Comparison of ENCODE assay signal across 8 cellular contexts in the genomic region with DNA sequence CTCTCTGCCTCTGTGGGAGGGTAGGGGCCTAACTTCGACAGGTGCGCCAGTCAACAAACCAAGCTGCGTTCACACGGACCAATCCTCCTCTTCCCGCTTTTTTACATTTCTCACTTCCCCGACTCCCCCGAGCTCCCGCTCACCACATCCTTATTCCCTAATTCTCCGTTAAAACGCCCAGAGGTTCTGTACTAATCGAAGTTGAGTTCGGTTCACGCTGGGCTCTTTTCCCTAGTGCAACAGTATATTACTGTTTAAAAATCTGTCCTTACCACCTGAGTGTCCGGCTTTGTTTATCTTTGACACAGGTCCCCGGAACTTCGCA. TPM values are rescaled to one million over a fixed set of nuclear protein-coding genes. Genes with fewer than 3 reads are reported as not detected.
DNase-seq lines count a peak whose midpoint lies in the region; ATAC-seq and TF ChIP-seq lines count a peak whose summit lies in the region.

No MANE protein-coding gene starts in this region.

- DNase-seq in NOMO-1 treated with DMSO at 0.1 percent for 48 hours (lab: John Stamatoyannopoulos, UW; ENCODE audit: unreplicated experiment) (peak; percentile 21), NOMO-1 treated with dmso at 0.1 percent for 144 hours (lab: John Stamatoyannopoulos, UW; ENCODE audit: unreplicated experiment) (no peak), HT1080 (ENCODE audit: low read depth) (peak; percentile 13), endodermal cell (peak; percentile 65), NCI-H1436 (lab: John Stamatoyannopoulos, UW) (no peak)
- peak; percentile 19 for DNase-seq in T-helper 2 cell treated with Interferon-gamma antibody and Interleukin-4, amounts not matched to agents 5 μg/mL and 100 μg/mL, for 36 hours (ENCODE audit: low spot score)
- peak in 1 of 10 donors; percentile 6 for DNase-seq in naive thymus-derived CD8-positive, alpha-beta T cell

- POLR2A ChIA-PET in naive thymus-derived CD8-positive, alpha-beta T cell (lab: Charles Lee): interaction anchor here (0.8 to 1.8 kb wide), 6 partner anchors 16 to 156 kb away, joined by 3 to 8 read pairs (median 6); a partner anchor contains a TSS

- H3K9ac ChIP-seq in endodermal cell (ENCODE audit: extremely low read depth, low read length, poor library complexity, severe bottlenecking): peak overlapping the region; percentile 60

- peak overlapping the region; percentile 94 for H3K4me3 Mint-ChIP-seq in T-helper 2 cell treated with Interferon-gamma antibody and Interleukin-4, amounts not matched to agents 5 μg/mL and 100 μg/mL, for 36 hours
- peak overlapping the region; percentile 83 for H3K4me3 Mint-ChIP-seq in endodermal cell
- peak overlapping the region; percentile 82 to 98 (median 96) for H3K4me3 Mint-ChIP-seq in naive thymus-derived CD8-positive, alpha-beta T cell

- peaks cover 7% of the 10 kb centered on the region for H3K36me3 ChIP-seq in endodermal cell (ENCODE audit: control insufficient read depth, insufficient read depth, low read length)

- H3K4me1 ChIP-seq in endodermal cell (ENCODE audit: control insufficient read depth, insufficient read depth, low read length): no peaks in the 10 kb centered on the region

- peaks cover 32% of the 10 kb centered on the region for H3K4me1 Mint-ChIP-seq in T-helper 2 cell treated with Interferon-gamma antibody and Interleukin-4, amounts not matched to agents 5 μg/mL and 100 μg/mL, for 36 hours (ENCODE audit: low read depth)
- H3K4me1 Mint-ChIP-seq in endodermal cell: peaks cover 27% of the 10 kb centered on the region
- H3K4me1 Mint-ChIP-seq in naive thymus-derived CD8-positive, alpha-beta T cell: peaks cover 14 to 63% (median 52%) of the 10 kb centered on the region in 4 donors

- no peaks in the 10 kb centered on the region for H3K9me3 Mint-ChIP-seq in T-helper 2 cell treated with Interferon-gamma antibody and Interleukin-4, amounts not matched to agents 5 μg/mL and 100 μg/mL, for 36 hours
- H3K9me3 Mint-ChIP-seq in endodermal cell: no peaks in the 10 kb centered on the region
- H3K9me3 Mint-ChIP-seq in naive thymus-derived CD8-positive, alpha-beta T cell: no peaks in the 10 kb centered on the region

- WGBS in endodermal cell (ENCODE audit: insufficient coverage in 1 of 2, insufficient read length in 1 of 2), 2 experiments: 1 to 2% methylated on average over 15 to 16 of the region's 16 CpGs

- ATAC-seq in naive thymus-derived CD8-positive, alpha-beta T cell: no peak
- no peak for ATAC-seq in HG03378 (IDR thresholded peaks at IDR 0.05; ENCODE audit: unreplicated experiment)

- H3K36me3 Mint-ChIP-seq in T-helper 2 cell treated with Interferon-gamma antibody and Interleukin-4, amounts not matched to agents 5 μg/mL and 100 μg/mL, for 36 hours (ENCODE audit: low read depth): peaks cover 18% of the 10 kb centered on the region
- H3K36me3 Mint-ChIP-seq in endodermal cell (ENCODE audit: low read depth): peaks cover 10% of the 10 kb centered on the region
- H3K36me3 Mint-ChIP-seq in naive thymus-derived CD8-positive, alpha-beta T cell: peaks cover 0 to 16% (median 3%) of the 10 kb centered on the region in 3 donors

- H3K27me3 ChIP-seq in endodermal cell (ENCODE audit: control insufficient read depth, insufficient read depth, low read length, poor library complexity, severe bottlenecking): no peaks in the 10 kb centered on the region

- no peaks in the 10 kb centered on the region for H3K27me3 Mint-ChIP-seq in T-helper 2 cell treated with Interferon-gamma antibody and Interleukin-4, amounts not matched to agents 5 μg/mL and 100 μg/mL, for 36 hours (ENCODE audit: low read depth)
- H3K27me3 Mint-ChIP-seq in endodermal cell (ENCODE audit: insufficient read depth): no peaks in the 10 kb centered on the region
- no peaks in the 10 kb centered on the region for H3K27me3 Mint-ChIP-seq in naive thymus-derived CD8-positive, alpha-beta T cell

- no peaks in the 10 kb centered on the region for H3K9me3 ChIP-seq in endodermal cell (ENCODE audit: control insufficient read depth, low read length)

- H3K27ac ChIP-seq in endodermal cell (ENCODE audit: low read depth, low read length): no peak overlapping the region

- peak overlapping the region; percentile 88 for H3K27ac Mint-ChIP-seq in T-helper 2 cell treated with Interferon-gamma antibody and Interleukin-4, amounts not matched to agents 5 μg/mL and 100 μg/mL, for 36 hours
- H3K27ac Mint-ChIP-seq in endodermal cell: peak overlapping the region; percentile 87
- H3K27ac Mint-ChIP-seq in naive thymus-derived CD8-positive, alpha-beta T cell: peak overlapping the region; percentile 81 to 97 (median 90)

- TF ChIP-seq CTCF in endodermal cell (conservative IDR thresholded peaks at IDR 0.05): no peak

- H3K4me3 ChIP-seq in endodermal cell (ENCODE audit: low read length): peak overlapping the region; percentile 85

RNA-seq across cellular contexts. Expression of a gene that starts 0.5 kb away (rescaled TPM):
- 34.3 and 49.1 TPM in 2 replicates for total RNA-seq in HT1080 (2014; rRNA removed; shearing (Covaris generic))
- polyA plus RNA-seq in HT1080 (2015; cell fraction: cytosol; rRNA removed): 44.7 and 46.1 TPM in 2 replicates
- polyA plus RNA-seq in HT1080 (2015; cell fraction: nucleus; rRNA removed): 20.8 and 21.9 TPM in 2 replicates
- 10 to 100 TPM; 56.1 to 70.4 TPM for total RNA-seq in endodermal cell
- polyA plus RNA-seq in endodermal cell (2013, experiment 1 of 2): 53.0 TPM
- polyA plus RNA-seq in endodermal cell (2013, experiment 2 of 2): 55.3 TPM
- 10 to 100 TPM; 28.1 to 29.6 TPM for total RNA-seq in naive thymus-derived CD8-positive, alpha-beta T cell
- polyA plus RNA-seq in naive thymus-derived CD8-positive, alpha-beta T cell: 10 to 100 TPM; 27.0 to 42.3 (median 34.4) TPM

RNA-seq across cellular contexts. Expression of a gene that starts 28.3 kb away (rescaled TPM):
- total RNA-seq in HT1080 (2014; rRNA removed; shearing (Covaris generic)): 12.3 and 15.2 TPM in 2 replicates
- polyA plus RNA-seq in HT1080 (2015; cell fraction: cytosol; rRNA removed): 13.4 and 15.6 TPM in 2 replicates
- 24.8 and 25.7 TPM in 2 replicates for polyA plus RNA-seq in HT1080 (2015; cell fraction: nucleus; rRNA removed)
- total RNA-seq in endodermal cell: 10 to 100 TPM; 21.7 to 22.0 TPM
- 18.1 TPM for polyA plus RNA-seq in endodermal cell (2013, experiment 1 of 2)
- 18.5 TPM for polyA plus RNA-seq in endodermal cell (2013, experiment 2 of 2)
- total RNA-seq in naive thymus-derived CD8-positive, alpha-beta T cell: 10 to 100 TPM; 13.5 to 14.0 TPM
- polyA plus RNA-seq in naive thymus-derived CD8-positive, alpha-beta T cell: 1 to 10 TPM; 2.6 to 7.0 (median 3.2) TPM

RNA-seq across cellular contexts. Expression of a gene that starts 46.5 kb away (rescaled TPM):
- 20.1 and 29.4 TPM in 2 replicates for total RNA-seq in HT1080 (2014; rRNA removed; shearing (Covaris generic))
- polyA plus RNA-seq in HT1080 (2015; cell fraction: cytosol; rRNA removed): 14.8 and 16.0 TPM in 2 replicates
- polyA plus RNA-seq in HT1080 (2015; cell fraction: nucleus; rRNA removed): 39.3 and 44.7 TPM in 2 replicates
- total RNA-seq in endodermal cell: 10 to 100 TPM; 76.3 to 82.5 TPM
- polyA plus RNA-seq in endodermal cell (2013, experiment 1 of 2): 38.9 TPM
- polyA plus RNA-seq in endodermal cell (2013, experiment 2 of 2): 39.7 TPM
- total RNA-seq in naive thymus-derived CD8-positive, alpha-beta T cell: 10 to 100 TPM; 90.2 to 92.5 TPM
- 10 to 100 TPM; 26.4 to 48.1 (median 31.3) TPM for polyA plus RNA-seq in naive thymus-derived CD8-positive, alpha-beta T cell

Comparison
In these comparisons a context has a peak if more than half of its experiments do, and no peak if none do; other contexts are left out.
1. DNase-seq: peak in NOMO-1 treated with DMSO at 0.1 percent for 48 hours (single experiment), HT1080 (single experiment), T-helper 2 cell treated with Interferon-gamma antibody and Interleukin-4, amounts not matched to agents 5 μg/mL and 100 μg/mL, for 36 hours (single experiment) and endodermal cell (single experiment); none in NOMO-1 treated with dmso at 0.1 percent for 144 hours (single experiment) and NCI-H1436 (single experiment).
2. Peak in every context shown above with its lines, with median percentiles within 50 percentile points of each other: H3K27ac Mint-ChIP-seq and H3K4me3 Mint-ChIP-seq.